ENCODE assay signal across 1 cellular context in the genomic region with DNA sequence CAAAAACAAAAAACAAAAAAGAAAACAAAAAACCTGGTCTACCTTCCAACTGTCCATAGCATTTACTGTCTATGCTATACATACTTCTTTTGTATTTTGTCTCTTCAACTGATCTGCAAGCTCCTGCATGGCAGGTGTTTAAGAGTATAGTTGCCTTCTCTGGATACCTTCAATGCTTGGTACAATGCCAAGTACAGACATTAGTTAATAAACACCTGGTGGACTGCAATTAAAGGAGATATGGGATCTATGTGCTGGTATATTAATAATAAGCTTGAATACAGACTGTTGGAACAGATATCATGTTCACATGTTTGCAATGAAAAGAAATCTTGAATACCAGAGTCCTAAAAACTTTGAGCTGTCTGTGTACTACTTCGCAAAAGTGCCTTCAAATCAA.
TF ChIP-seq lines count a peak whose summit lies in the region.

No MANE protein-coding gene starts in this region.

TF ChIP-seq in HepG2, 621 proteins besides CTCF, POLR2A, EP300 and RAD21 (continued from another document):
- TF ChIP-seq ZNF318 (CRISPR knock-in tag; IDR thresholded peaks at IDR 0.05) (no peak), ZNF660 (CRISPR knock-in tag; IDR thresholded peaks at IDR 0.05; ENCODE audit: borderline replicate concordance, low read depth) (no peak), ZNF552 (CRISPR knock-in tag; IDR thresholded peaks at IDR 0.05; ENCODE audit: borderline replicate concordance) (no peak), HOXA9 (CRISPR knock-in tag; IDR thresholded peaks at IDR 0.05; ENCODE audit: borderline replicate concordance) (no peak), ZIK1 (CRISPR knock-in tag; IDR thresholded peaks at IDR 0.05; ENCODE audit: borderline replicate concordance, low read depth) (no peak), ZNF761 (CRISPR knock-in tag; conservative IDR thresholded peaks at IDR 0.05) (no peak), HOXA7 (CRISPR knock-in tag; IDR thresholded peaks at IDR 0.05) (no peak), SMAD3 (CRISPR knock-in tag; IDR thresholded peaks at IDR 0.05) (no peak), ELF1 (CRISPR knock-in tag; IDR thresholded peaks at IDR 0.05) (no peak)
- TF ChIP-seq, protein P1, sequence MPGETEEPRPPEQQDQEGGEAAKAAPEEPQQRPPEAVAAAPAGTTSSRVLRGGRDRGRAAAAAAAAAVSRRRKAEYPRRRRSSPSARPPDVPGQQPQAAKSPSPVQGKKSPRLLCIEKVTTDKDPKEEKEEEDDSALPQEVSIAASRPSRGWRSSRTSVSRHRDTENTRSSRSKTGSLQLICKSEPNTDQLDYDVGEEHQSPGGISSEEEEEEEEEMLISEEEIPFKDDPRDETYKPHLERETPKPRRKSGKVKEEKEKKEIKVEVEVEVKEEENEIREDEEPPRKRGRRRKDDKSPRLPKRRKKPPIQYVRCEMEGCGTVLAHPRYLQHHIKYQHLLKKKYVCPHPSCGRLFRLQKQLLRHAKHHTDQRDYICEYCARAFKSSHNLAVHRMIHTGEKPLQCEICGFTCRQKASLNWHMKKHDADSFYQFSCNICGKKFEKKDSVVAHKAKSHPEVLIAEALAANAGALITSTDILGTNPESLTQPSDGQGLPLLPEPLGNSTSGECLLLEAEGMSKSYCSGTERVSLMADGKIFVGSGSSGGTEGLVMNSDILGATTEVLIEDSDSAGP (CRISPR knock-in tag; IDR thresholded peaks at IDR 0.05; ENCODE audit: borderline replicate concordance): no peak
- TF ChIP-seq, protein P2, sequence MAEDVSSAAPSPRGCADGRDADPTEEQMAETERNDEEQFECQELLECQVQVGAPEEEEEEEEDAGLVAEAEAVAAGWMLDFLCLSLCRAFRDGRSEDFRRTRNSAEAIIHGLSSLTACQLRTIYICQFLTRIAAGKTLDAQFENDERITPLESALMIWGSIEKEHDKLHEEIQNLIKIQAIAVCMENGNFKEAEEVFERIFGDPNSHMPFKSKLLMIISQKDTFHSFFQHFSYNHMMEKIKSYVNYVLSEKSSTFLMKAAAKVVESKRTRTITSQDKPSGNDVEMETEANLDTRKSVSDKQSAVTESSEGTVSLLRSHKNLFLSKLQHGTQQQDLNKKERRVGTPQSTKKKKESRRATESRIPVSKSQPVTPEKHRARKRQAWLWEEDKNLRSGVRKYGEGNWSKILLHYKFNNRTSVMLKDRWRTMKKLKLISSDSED (CRISPR knock-in tag; IDR thresholded peaks at IDR 0.05): no peak
